Comparison of ENCODE assay signal across 7 cellular contexts in genomic region chr1:46615735-46616134, GRCh38. TPM values are rescaled to one million over a fixed set of nuclear protein-coding genes. Genes with fewer than 3 reads are reported as not detected.
DNase-seq lines count a peak whose midpoint lies in the region; ATAC-seq and TF ChIP-seq lines count a peak whose summit lies in the region.

No MANE protein-coding gene starts in this region.

- H3K27me3 ChIP-seq in hepatocyte = no peaks in the 10 kb centered on the region

- H3K36me3 ChIP-seq in hepatocyte (replicated peaks; ENCODE audit: insufficient read depth, low read depth) = no peaks in the 10 kb centered on the region

- no peaks in the 10 kb centered on the region for H3K27me3 Mint-ChIP-seq in activated CD4-positive, alpha-beta T cell treated with anti-CD3 and anti-CD28 coated beads, Interleukin-2, amount 10 ng/mL, durations not matched to agents 24 days and 14 days
- no peaks in the 10 kb centered on the region for H3K27me3 Mint-ChIP-seq in stimulated activated naive CD8-positive, alpha-beta T cell treated with anti-CD3 and anti-CD28 coated beads, Interleukin-15, amount 100 ng/mL, for 72 hours

- peak; percentile 65 for ATAC-seq in stimulated activated naive CD8-positive, alpha-beta T cell treated with anti-CD3 and anti-CD28 coated beads, Interleukin-15, amount 100 ng/mL, for 72 hours
- ATAC-seq in GM21390 (IDR thresholded peaks at IDR 0.05; ENCODE audit: unreplicated experiment) (no peak), HG03097 (IDR thresholded peaks at IDR 0.05; ENCODE audit: low FRiP score, unreplicated experiment) (no peak)

- H3K27ac ChIP-seq in hepatocyte = peak overlapping the region; percentile 92

- H3K4me2 ChIP-seq in hepatocyte = peak overlapping the region; percentile 96

- H3K4me3 ChIP-seq in HFF-Myc (replicated peaks; ENCODE audit: low read depth, low read length) = peak overlapping the region; percentile 51
- peak overlapping the region; percentile 84 for H3K4me3 ChIP-seq in hepatocyte

- peaks cover 11% of the 10 kb centered on the region for H3K36me3 Mint-ChIP-seq in activated CD4-positive, alpha-beta T cell treated with anti-CD3 and anti-CD28 coated beads, Interleukin-2, amount 10 ng/mL, durations not matched to agents 24 days and 14 days (ENCODE audit: low read depth)

- WGBS in hepatocyte (ENCODE audit: low lambda C conversion rate, missing lambda C conversion rate) = 83% methylated on average over 3 of the region's 3 CpGs

- no peaks in the 10 kb centered on the region for H3K9me3 ChIP-seq in hepatocyte (ENCODE audit: low read depth)

- intact Hi-C loops in activated CD4-positive, alpha-beta T cell treated with anti-CD3 and anti-CD28 coated beads, Interleukin-2, amount 10 ng/mL, durations not matched to agents 24 days and 14 days (cut with micrococcal nuclease) = loop anchor here (1.0 to 2.0 kb wide), 3 partner anchors 11 to 53 kb away; partner anchors contain the start of genes ATPAF1 and MKNK1

- H3K9me2 ChIP-seq in hepatocyte (replicated peaks; ENCODE audit: insufficient read depth) = no peaks in the 10 kb centered on the region

- H3K27ac Mint-ChIP-seq in activated CD4-positive, alpha-beta T cell treated with anti-CD3 and anti-CD28 coated beads, Interleukin-2, amount 10 ng/mL, durations not matched to agents 24 days and 14 days = peak overlapping the region; percentile 90
- H3K27ac Mint-ChIP-seq in stimulated activated naive CD8-positive, alpha-beta T cell treated with anti-CD3 and anti-CD28 coated beads, Interleukin-15, amount 100 ng/mL, for 72 hours = peak overlapping the region; percentile 92

- H4K20me1 ChIP-seq in hepatocyte (ENCODE audit: insufficient read depth, poor library complexity, severe bottlenecking) = no peaks in the 10 kb centered on the region

- TF ChIP-seq CTCF in HFF-Myc (IDR thresholded peaks at IDR 0.05; ENCODE audit: low read depth, low read length, missing control alignments) (no peak), hepatocyte (IDR thresholded peaks at IDR 0.05; ENCODE audit: poor library complexity) (no peak)

- no peaks in the 10 kb centered on the region for H3K9me3 Mint-ChIP-seq in activated CD4-positive, alpha-beta T cell treated with anti-CD3 and anti-CD28 coated beads, Interleukin-2, amount 10 ng/mL, durations not matched to agents 24 days and 14 days
- H3K9me3 Mint-ChIP-seq in stimulated activated naive CD8-positive, alpha-beta T cell treated with anti-CD3 and anti-CD28 coated beads, Interleukin-15, amount 100 ng/mL, for 72 hours = no peaks in the 10 kb centered on the region

- no peak for DNase-seq in HFF-Myc (ENCODE audit: extremely low read depth, low read depth)
- peak; percentile 68 for DNase-seq in activated CD4-positive, alpha-beta T cell treated with anti-CD3 and anti-CD28 coated beads, Interleukin-2, amount 10 ng/mL, durations not matched to agents 24 days and 14 days
- no peak for DNase-seq in hepatocyte (ENCODE audit: low spot score)
- peak in 1 of 2 donors; percentile 39 for DNase-seq in stimulated activated naive CD8-positive, alpha-beta T cell treated with anti-CD3 and anti-CD28 coated beads, Interleukin-15, amount 100 ng/mL, for 72 hours
- DNase-seq in activated CD4-positive, CD25-positive, alpha-beta regulatory T cell treated with anti-CD3 and anti-CD28 coated beads, Interleukin-2, amount 50 U/mL, for 72 hours = no peak

- H3K4me3 Mint-ChIP-seq in activated CD4-positive, alpha-beta T cell treated with anti-CD3 and anti-CD28 coated beads, Interleukin-2, amount 10 ng/mL, durations not matched to agents 24 days and 14 days = peak overlapping the region; percentile 94
- peak overlapping the region; percentile 95 for H3K4me3 Mint-ChIP-seq in stimulated activated naive CD8-positive, alpha-beta T cell treated with anti-CD3 and anti-CD28 coated beads, Interleukin-15, amount 100 ng/mL, for 72 hours

- peaks cover 19% of the 10 kb centered on the region for H3K79me2 ChIP-seq in hepatocyte

- peaks cover 13% of the 10 kb centered on the region for H3K4me1 ChIP-seq in hepatocyte (ENCODE audit: insufficient read depth)

- peaks cover 59% of the 10 kb centered on the region for H3K4me1 Mint-ChIP-seq in activated CD4-positive, alpha-beta T cell treated with anti-CD3 and anti-CD28 coated beads, Interleukin-2, amount 10 ng/mL, durations not matched to agents 24 days and 14 days
- peaks cover 58% of the 10 kb centered on the region for H3K4me1 Mint-ChIP-seq in stimulated activated naive CD8-positive, alpha-beta T cell treated with anti-CD3 and anti-CD28 coated beads, Interleukin-15, amount 100 ng/mL, for 72 hours

- peak overlapping the region; percentile 84 for H2AFZ ChIP-seq in hepatocyte

RNA-seq across cellular contexts. Expression of gene MOB3C, which starts 0.9 kb away (rescaled TPM):
- 15.0 and 17.8 TPM in 2 replicates for total RNA-seq in activated CD4-positive, alpha-beta T cell treated with anti-CD3 and anti-CD28 coated beads, Interleukin-2, amount 10 ng/mL, durations not matched to agents 24 days and 14 days
- total RNA-seq in hepatocyte = 5.3 and 6.6 TPM in 2 replicates
- polyA plus RNA-seq in hepatocyte = 5.1 and 5.8 TPM in 2 replicates

RNA-seq across cellular contexts. Expression of gene MKNK1, which starts 11.7 kb away (rescaled TPM):
- total RNA-seq in activated CD4-positive, alpha-beta T cell treated with anti-CD3 and anti-CD28 coated beads, Interleukin-2, amount 10 ng/mL, durations not matched to agents 24 days and 14 days = 41.8 and 42.5 TPM in 2 replicates
- 20.6 and 21.6 TPM in 2 replicates for total RNA-seq in hepatocyte
- 17.8 and 29.6 TPM in 2 replicates for polyA plus RNA-seq in hepatocyte

RNA-seq across cellular contexts. Expression of gene ATPAF1, which starts 52.4 kb away (rescaled TPM):
- total RNA-seq in activated CD4-positive, alpha-beta T cell treated with anti-CD3 and anti-CD28 coated beads, Interleukin-2, amount 10 ng/mL, durations not matched to agents 24 days and 14 days = 41.6 and 43.1 TPM in 2 replicates
- 57.5 and 58.4 TPM in 2 replicates for total RNA-seq in hepatocyte
- polyA plus RNA-seq in hepatocyte = 59.3 and 63.2 TPM in 2 replicates

RNA-seq across cellular contexts. Expression of gene TEX38, which starts 55.9 kb away (rescaled TPM):
- total RNA-seq in activated CD4-positive, alpha-beta T cell treated with anti-CD3 and anti-CD28 coated beads, Interleukin-2, amount 10 ng/mL, durations not matched to agents 24 days and 14 days = not detected in 2 replicates
- 0.16 TPM in 1 of 2 replicates, not detected in the other for total RNA-seq in hepatocyte
- polyA plus RNA-seq in hepatocyte = 0.27 and 0.40 TPM in 2 replicates
